Comparison of ENCODE assay signal across 1 cellular context in genomic region chr19:4456843-4457653, GRCh38.
TF ChIP-seq lines count a peak whose summit lies in the region.

No MANE protein-coding gene starts in this region.

TF ChIP-seq in K562, 482 proteins besides CTCF, POLR2A, EP300 and RAD21 (continues in another document):
- no peak for TF ChIP-seq NR1H2 (CRISPR knock-in tag; IDR thresholded peaks at IDR 0.05)
- TF ChIP-seq TEAD1 (CRISPR knock-in tag; IDR thresholded peaks at IDR 0.05), result no peak
- no peak for TF ChIP-seq ZNF512 (tag; IDR thresholded peaks at IDR 0.05)
- no peak; the same call in 1 of the 2 replicates for TF ChIP-seq ZSCAN29 (IDR thresholded peaks at IDR 0.05)
- no peak for TF ChIP-seq U2AF1 (optimal IDR thresholded peaks at IDR 0.05; ENCODE audit: low read depth, low read length)
- no peak for TF ChIP-seq CREB1 (IDR thresholded peaks at IDR 0.05)
- peak; percentile 3; the same call in 1 of the 2 replicates for TF ChIP-seq CREB1 (CRISPR knock-in tag; IDR thresholded peaks at IDR 0.05)
- no peak for TF ChIP-seq E2F1 (CRISPR knock-in tag; IDR thresholded peaks at IDR 0.05)
- no peak for TF ChIP-seq TAL1 (IDR thresholded peaks at IDR 0.05)
- no peak for TF ChIP-seq PTBP1 (IDR thresholded peaks at IDR 0.05; ENCODE audit: low read depth, low read length)
- TF ChIP-seq, protein P1, sequence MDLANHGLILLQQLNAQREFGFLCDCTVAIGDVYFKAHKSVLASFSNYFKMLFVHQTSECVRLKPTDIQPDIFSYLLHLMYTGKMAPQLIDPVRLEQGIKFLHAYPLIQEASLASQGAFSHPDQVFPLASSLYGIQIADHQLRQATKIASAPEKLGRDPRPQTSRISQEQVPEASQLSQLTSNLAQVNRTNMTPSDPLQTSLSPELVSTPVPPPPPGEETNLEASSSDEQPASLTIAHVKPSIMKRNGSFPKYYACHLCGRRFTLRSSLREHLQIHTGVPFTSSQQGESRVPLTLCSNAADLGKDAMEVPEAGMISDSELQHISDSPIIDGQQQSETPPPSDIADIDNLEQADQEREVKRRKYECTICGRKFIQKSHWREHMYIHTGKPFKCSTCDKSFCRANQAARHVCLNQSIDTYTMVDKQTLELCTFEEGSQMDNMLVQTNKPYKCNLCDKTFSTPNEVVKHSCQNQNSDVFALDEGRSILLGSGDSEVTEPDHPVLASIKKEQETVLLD (IDR thresholded peaks at IDR 0.05), result 0 out of 2 replicates have a peak, but pooled peaks have one; percentile 17
- no peak for TF ChIP-seq PHF21A (IDR thresholded peaks at IDR 0.05; ENCODE audit: borderline replicate concordance, low read depth)
- no peak for TF ChIP-seq SMC3 (conservative IDR thresholded peaks at IDR 0.05; ENCODE audit: insufficient read depth, low read depth, low read length)
- TF ChIP-seq HLTF (IDR thresholded peaks at IDR 0.05), result 0 out of 2 replicates have a peak, but pooled peaks have one; percentile 60
- TF ChIP-seq RBM34 (IDR thresholded peaks at IDR 0.05; ENCODE audit: borderline replicate concordance, insufficient read depth, low read length), result no peak
- no peak for TF ChIP-seq ZNF778 (CRISPR knock-in tag; IDR thresholded peaks at IDR 0.05)
- TF ChIP-seq KLF13 (tag; IDR thresholded peaks at IDR 0.05; ENCODE audit: borderline replicate concordance, low read depth), result no peak
- no peak for TF ChIP-seq IFI16 (CRISPR knock-in tag; IDR thresholded peaks at IDR 0.05)
- TF ChIP-seq ATF6 (CRISPR knock-in tag; IDR thresholded peaks at IDR 0.05), result no peak
- no peak for TF ChIP-seq ZBTB1 (CRISPR knock-in tag; IDR thresholded peaks at IDR 0.05; ENCODE audit: borderline replicate concordance, low read depth)
- TF ChIP-seq BDP1 (IDR thresholded peaks at IDR 0.05; ENCODE audit: insufficient read depth, insufficient read length), result no peak
- no peak for TF ChIP-seq SPI1 (IDR thresholded peaks at IDR 0.05; ENCODE audit: borderline replicate concordance, low read depth, low read length)
- TF ChIP-seq OTX1 (CRISPR knock-in tag; IDR thresholded peaks at IDR 0.05), result no peak
- TF ChIP-seq E2F6 (IDR thresholded peaks at IDR 0.05; ENCODE audit: borderline replicate concordance in 1 of 2, extremely low read depth in 1 of 2, insufficient read depth in 1 of 2, insufficient read length in 1 of 2, low read depth in 1 of 2, low read length in 1 of 2, poor library complexity in 1 of 2, severe bottlenecking in 1 of 2), result peak in 1 of 2 experiments; percentile 6
- TF ChIP-seq, protein P2, sequence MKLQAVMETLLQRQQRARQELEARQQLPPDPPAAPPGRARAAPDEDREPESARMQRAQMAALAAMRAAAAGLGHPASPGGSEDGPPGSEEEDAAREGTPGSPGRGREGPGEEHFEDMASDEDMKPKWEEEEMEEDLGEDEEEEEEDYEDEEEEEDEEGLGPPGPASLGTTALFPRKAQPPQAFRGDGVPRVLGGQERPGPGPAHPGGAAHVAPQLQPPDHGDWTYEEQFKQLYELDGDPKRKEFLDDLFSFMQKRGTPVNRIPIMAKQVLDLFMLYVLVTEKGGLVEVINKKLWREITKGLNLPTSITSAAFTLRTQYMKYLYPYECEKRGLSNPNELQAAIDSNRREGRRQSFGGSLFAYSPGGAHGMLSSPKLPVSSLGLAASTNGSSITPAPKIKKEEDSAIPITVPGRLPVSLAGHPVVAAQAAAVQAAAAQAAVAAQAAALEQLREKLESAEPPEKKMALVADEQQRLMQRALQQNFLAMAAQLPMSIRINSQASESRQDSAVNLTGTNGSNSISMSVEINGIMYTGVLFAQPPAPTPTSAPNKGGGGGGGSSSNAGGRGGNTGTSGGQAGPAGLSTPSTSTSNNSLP (IDR thresholded peaks at IDR 0.05; ENCODE audit: borderline replicate concordance, low read depth, low read length), result no peak
- TF ChIP-seq, protein P3, sequence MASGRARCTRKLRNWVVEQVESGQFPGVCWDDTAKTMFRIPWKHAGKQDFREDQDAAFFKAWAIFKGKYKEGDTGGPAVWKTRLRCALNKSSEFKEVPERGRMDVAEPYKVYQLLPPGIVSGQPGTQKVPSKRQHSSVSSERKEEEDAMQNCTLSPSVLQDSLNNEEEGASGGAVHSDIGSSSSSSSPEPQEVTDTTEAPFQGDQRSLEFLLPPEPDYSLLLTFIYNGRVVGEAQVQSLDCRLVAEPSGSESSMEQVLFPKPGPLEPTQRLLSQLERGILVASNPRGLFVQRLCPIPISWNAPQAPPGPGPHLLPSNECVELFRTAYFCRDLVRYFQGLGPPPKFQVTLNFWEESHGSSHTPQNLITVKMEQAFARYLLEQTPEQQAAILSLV (tag; IDR thresholded peaks at IDR 0.05), result no peak
- TF ChIP-seq TRIM28 (IDR thresholded peaks at IDR 0.05), result no peak
- no peak for TF ChIP-seq SAP30 (IDR thresholded peaks at IDR 0.05; ENCODE audit: borderline replicate concordance, insufficient read depth, low read depth, low read length, poor library complexity, severe bottlenecking)
- peak; percentile 20; the same call in 1 of the 2 replicates for TF ChIP-seq SMARCA4 (IDR thresholded peaks at IDR 0.05)
- TF ChIP-seq, protein P4, sequence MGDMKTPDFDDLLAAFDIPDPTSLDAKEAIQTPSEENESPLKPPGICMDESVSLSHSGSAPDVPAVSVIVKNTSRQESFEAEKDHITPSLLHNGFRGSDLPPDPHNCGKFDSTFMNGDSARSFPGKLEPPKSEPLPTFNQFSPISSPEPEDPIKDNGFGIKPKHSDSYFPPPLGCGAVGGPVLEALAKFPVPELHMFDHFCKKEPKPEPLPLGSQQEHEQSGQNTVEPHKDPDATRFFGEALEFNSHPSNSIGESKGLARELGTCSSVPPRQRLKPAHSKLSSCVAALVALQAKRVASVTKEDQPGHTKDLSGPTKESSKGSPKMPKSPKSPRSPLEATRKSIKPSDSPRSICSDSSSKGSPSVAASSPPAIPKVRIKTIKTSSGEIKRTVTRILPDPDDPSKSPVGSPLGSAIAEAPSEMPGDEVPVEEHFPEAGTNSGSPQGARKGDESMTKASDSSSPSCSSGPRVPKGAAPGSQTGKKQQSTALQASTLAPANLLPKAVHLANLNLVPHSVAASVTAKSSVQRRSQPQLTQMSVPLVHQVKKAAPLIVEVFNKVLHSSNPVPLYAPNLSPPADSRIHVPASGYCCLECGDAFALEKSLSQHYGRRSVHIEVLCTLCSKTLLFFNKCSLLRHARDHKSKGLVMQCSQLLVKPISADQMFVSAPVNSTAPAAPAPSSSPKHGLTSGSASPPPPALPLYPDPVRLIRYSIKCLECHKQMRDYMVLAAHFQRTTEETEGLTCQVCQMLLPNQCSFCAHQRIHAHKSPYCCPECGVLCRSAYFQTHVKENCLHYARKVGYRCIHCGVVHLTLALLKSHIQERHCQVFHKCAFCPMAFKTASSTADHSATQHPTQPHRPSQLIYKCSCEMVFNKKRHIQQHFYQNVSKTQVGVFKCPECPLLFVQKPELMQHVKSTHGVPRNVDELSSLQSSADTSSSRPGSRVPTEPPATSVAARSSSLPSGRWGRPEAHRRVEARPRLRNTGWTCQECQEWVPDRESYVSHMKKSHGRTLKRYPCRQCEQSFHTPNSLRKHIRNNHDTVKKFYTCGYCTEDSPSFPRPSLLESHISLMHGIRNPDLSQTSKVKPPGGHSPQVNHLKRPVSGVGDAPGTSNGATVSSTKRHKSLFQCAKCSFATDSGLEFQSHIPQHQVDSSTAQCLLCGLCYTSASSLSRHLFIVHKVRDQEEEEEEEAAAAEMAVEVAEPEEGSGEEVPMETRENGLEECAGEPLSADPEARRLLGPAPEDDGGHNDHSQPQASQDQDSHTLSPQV (IDR thresholded peaks at IDR 0.05), result no peak
- no peak for TF ChIP-seq MYC (IDR thresholded peaks at IDR 0.05; ENCODE audit: low read depth, low read length)
- no peak for TF ChIP-seq MYC (CRISPR knock-in tag; IDR thresholded peaks at IDR 0.05; ENCODE audit: borderline replicate concordance, low read depth)
- no peak for TF ChIP-seq ZC3H8 (IDR thresholded peaks at IDR 0.05)
- TF ChIP-seq EZH2 (IDR thresholded peaks at IDR 0.05; ENCODE audit: borderline replicate concordance, low read depth, low read length), result no peak
- no peak for TF ChIP-seq GATAD2A (IDR thresholded peaks at IDR 0.05)
- TF ChIP-seq SMARCA5 (IDR thresholded peaks at IDR 0.05), result no peak
- TF ChIP-seq KLF1 (tag; IDR thresholded peaks at IDR 0.05), result no peak
- no peak for TF ChIP-seq ERF (CRISPR knock-in tag; IDR thresholded peaks at IDR 0.05)
- TF ChIP-seq ZNF143 (CRISPR knock-in tag; IDR thresholded peaks at IDR 0.05), result no peak
- TF ChIP-seq HNRNPUL1 (IDR thresholded peaks at IDR 0.05; ENCODE audit: low read length), result no peak
- no peak for TF ChIP-seq SREBF1 (IDR thresholded peaks at IDR 0.05; ENCODE audit: borderline replicate concordance, low read depth, low read length)
- no peak for TF ChIP-seq HDGF (IDR thresholded peaks at IDR 0.05)
- no peak for TF ChIP-seq ZNF121 (CRISPR knock-in tag; conservative IDR thresholded peaks at IDR 0.05)
- TF ChIP-seq LCOR (CRISPR knock-in tag; IDR thresholded peaks at IDR 0.05), result no peak
- no peak for TF ChIP-seq RBBP5 (IDR thresholded peaks at IDR 0.05; ENCODE audit: borderline replicate concordance, insufficient read depth, low read length, poor library complexity, severe bottlenecking)
- TF ChIP-seq MNT (conservative IDR thresholded peaks at IDR 0.05), result peak in 1 of 2 experiments; percentile 21; a peak in 1 of 4 replicates
- no peak for TF ChIP-seq PTRF (tag; IDR thresholded peaks at IDR 0.05)
- TF ChIP-seq SMARCE1 (IDR thresholded peaks at IDR 0.05), result no peak
- TF ChIP-seq MXI1 (IDR thresholded peaks at IDR 0.05; ENCODE audit: low read depth, low read length), result no peak
- TF ChIP-seq ESRRA (IDR thresholded peaks at IDR 0.05; ENCODE audit: borderline replicate concordance, low read depth), result no peak
- TF ChIP-seq ZNF507 (tag; conservative IDR thresholded peaks at IDR 0.05), result no peak
- TF ChIP-seq SUPT5H (IDR thresholded peaks at IDR 0.05), result no peak; the same call in 1 of the 2 replicates
- TF ChIP-seq HBP1 (CRISPR knock-in tag; IDR thresholded peaks at IDR 0.05), result peak; percentile 67; the same call in 1 of the 2 replicates
- TF ChIP-seq ZFX (CRISPR knock-in tag; IDR thresholded peaks at IDR 0.05), result peak; percentile 52
